9 cellular contexts compared by ENCODE assay signal in the genomic region with DNA sequence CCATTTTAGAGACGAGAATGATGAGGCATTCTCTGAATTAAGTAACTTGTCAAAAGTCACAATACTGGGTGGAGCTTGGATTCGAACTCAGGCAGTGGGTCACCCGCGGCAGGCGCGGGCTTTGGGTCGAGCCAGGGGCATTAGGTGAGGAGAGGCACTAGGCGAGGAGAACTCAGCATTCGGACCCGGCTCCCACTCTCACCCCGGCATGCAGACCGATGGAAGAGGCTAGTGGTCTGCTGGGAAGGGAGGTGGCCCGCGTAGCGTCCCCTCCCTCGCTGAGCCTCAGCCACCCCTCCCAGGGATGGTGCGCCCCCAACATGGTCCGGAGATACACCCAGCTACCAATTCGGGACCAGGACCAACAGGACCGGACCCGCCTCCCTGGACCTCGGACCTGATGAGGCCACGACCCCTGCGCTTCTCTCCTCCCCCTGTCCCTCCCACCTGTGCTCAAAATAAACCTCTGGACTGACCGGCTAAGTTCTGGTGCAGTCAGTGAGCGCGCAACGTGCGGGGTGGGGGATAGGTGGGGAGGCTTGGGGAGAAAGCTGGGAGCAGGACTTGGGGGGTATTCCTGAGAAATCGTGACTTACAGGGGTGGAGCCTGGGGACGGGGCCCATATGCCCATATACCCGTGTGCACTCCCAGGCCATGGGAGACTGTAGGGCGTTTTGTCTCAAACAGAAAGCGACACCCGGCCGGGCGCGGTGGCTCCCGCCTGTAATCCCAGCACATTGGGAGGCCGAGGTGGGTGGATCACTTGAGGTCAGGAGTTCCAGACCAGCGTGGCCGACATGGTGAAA. TPM values are rescaled to one million over a fixed set of nuclear protein-coding genes. Genes with fewer than 3 reads are reported as not detected.
DNase-seq lines count a peak whose midpoint lies in the region; TF ChIP-seq lines count a peak whose summit lies in the region.
"Had no signal": no experiment of that assay in that cellular context is flagged by ENCODE, and none has a peak within 500 bp of the region (broad histone marks: within the 10 kb centered on the region; RNA-seq: fewer than 3 reads in every experiment).

No MANE protein-coding gene starts in this region.

- no peak for TF ChIP-seq CTCF in endodermal cell (conservative IDR thresholded peaks at IDR 0.05)
- no peak for TF ChIP-seq CTCF in thyroid gland (IDR thresholded peaks at IDR 0.05)

- H3K36me3 ChIP-seq in endodermal cell (ENCODE audit: control insufficient read depth, insufficient read depth, low read length) (peaks cover 8% of the 10 kb centered on the region), skeletal muscle satellite cell (ENCODE audit: insufficient read depth, low read length) (peaks cover 18% of the 10 kb centered on the region), thyroid gland (peaks cover 11% of the 10 kb centered on the region in 2 donors)

- H3K4me1 ChIP-seq in endodermal cell (ENCODE audit: control insufficient read depth, insufficient read depth, low read length), result peaks cover 5% of the 10 kb centered on the region
- peaks cover 47% of the 10 kb centered on the region for H3K4me1 ChIP-seq in skeletal muscle satellite cell (ENCODE audit: control insufficient read depth, insufficient read depth, low read length)
- H3K4me1 ChIP-seq in thyroid gland, result peaks cover 9 to 45% of the 10 kb centered on the region in 2 donors

- WGBS in endodermal cell (ENCODE audit: insufficient coverage in 1 of 2, insufficient read length in 1 of 2), 2 experiments, result 93 to 95% methylated on average over 24 to 42 of the region's 42 CpGs
- 48 to 62% methylated on average over 27 to 33 of the region's 42 CpGs for WGBS in thyroid gland, 2 donors

- H3K4me3 ChIP-seq in endodermal cell (ENCODE audit: low read length) (no peak overlapping the region), skeletal muscle satellite cell (ENCODE audit: low read length) (no peak overlapping the region), thyroid gland (replicated peaks in 1 of 3) (no peak overlapping the region)

- no peak for TF ChIP-seq POLR2A in thyroid gland (IDR thresholded peaks at IDR 0.05)

- peaks cover 29% of the 10 kb centered on the region for H3K27me3 Mint-ChIP-seq in activated CD4-positive, alpha-beta T cell treated with anti-CD3 and anti-CD28 coated beads, Interleukin-2, amount 10 ng/mL, durations not matched to agents 24 days and 14 days
- H3K27me3 Mint-ChIP-seq in endodermal cell (ENCODE audit: insufficient read depth), result peaks cover 47% of the 10 kb centered on the region

- no peak overlapping the region for H3K27ac Mint-ChIP-seq in activated CD4-positive, alpha-beta T cell treated with anti-CD3 and anti-CD28 coated beads, Interleukin-2, amount 10 ng/mL, durations not matched to agents 24 days and 14 days
- H3K27ac Mint-ChIP-seq in endodermal cell, result no peak overlapping the region

- H3K4me2 ChIP-seq in skeletal muscle satellite cell (ENCODE audit: low read length), result peak overlapping the region; percentile 93

- H3K9ac ChIP-seq in endodermal cell (ENCODE audit: extremely low read depth, low read length, poor library complexity, severe bottlenecking), result no peak overlapping the region
- no peak overlapping the region for H3K9ac ChIP-seq in skeletal muscle satellite cell (ENCODE audit: low read depth, low read length)

- DNase-seq in activated CD4-positive, alpha-beta T cell treated with anti-CD3 and anti-CD28 coated beads, Interleukin-2, amount 10 ng/mL, durations not matched to agents 24 days and 14 days, result peak; percentile 59
- DNase-seq in activated CD4-positive, alpha-beta T cell treated with anti-CD3 and anti-CD28 coated beads for 1 hour, result no peak
- peak; percentile 33 for DNase-seq in OCI-M1 (lab: John Stamatoyannopoulos, UW)
- DNase-seq in endodermal cell, result no peak
- no peak for DNase-seq in NCI-H446 treated with DMSO at 0.1 percent for 48 hours (lab: John Stamatoyannopoulos, UW)
- DNase-seq in thyroid gland, result no peak
- no peak for DNase-seq in NCI-H187 treated with DMSO at 0.1 percent for 48 hours (lab: John Stamatoyannopoulos, UW)
- DNase-seq: NCI-H1436 treated with DMSO at 0.1 percent for 48 hours had no signal

- intact Hi-C loops in activated CD4-positive, alpha-beta T cell treated with anti-CD3 and anti-CD28 coated beads, Interleukin-2, amount 10 ng/mL, durations not matched to agents 24 days and 14 days (cut with micrococcal nuclease), result loop anchor here (5.0 kb wide), 1 partner anchor 722 kb away; no protein-coding TSS in a partner anchor
- intact Hi-C loops in thyroid gland (cut with DNase I), result loop anchor here (2.0 kb wide), 1 partner anchor 14 kb away; no protein-coding TSS in a partner anchor

- H3K36me3 Mint-ChIP-seq in activated CD4-positive, alpha-beta T cell treated with anti-CD3 and anti-CD28 coated beads, Interleukin-2, amount 10 ng/mL, durations not matched to agents 24 days and 14 days (ENCODE audit: low read depth), result peaks cover 20% of the 10 kb centered on the region
- H3K36me3 Mint-ChIP-seq in endodermal cell (ENCODE audit: low read depth), result peaks cover 11% of the 10 kb centered on the region

- H3K27me3 ChIP-seq in endodermal cell (ENCODE audit: control insufficient read depth, insufficient read depth, low read length, poor library complexity, severe bottlenecking), result peaks cover 44% of the 10 kb centered on the region
- peaks cover 17% of the 10 kb centered on the region for H3K27me3 ChIP-seq in skeletal muscle satellite cell (ENCODE audit: control insufficient read depth, insufficient read depth, low read length)
- peaks cover 4% of the 10 kb centered on the region for H3K27me3 ChIP-seq in thyroid gland

- peak overlapping the region; percentile 94 for H3K4me3 Mint-ChIP-seq in activated CD4-positive, alpha-beta T cell treated with anti-CD3 and anti-CD28 coated beads, Interleukin-2, amount 10 ng/mL, durations not matched to agents 24 days and 14 days
- peak overlapping the region; percentile 67 for H3K4me3 Mint-ChIP-seq in endodermal cell

- H3K27ac ChIP-seq in endodermal cell (ENCODE audit: low read depth, low read length), result no peak overlapping the region
- no peak overlapping the region for H3K27ac ChIP-seq in thyroid gland

- H3K4me1 Mint-ChIP-seq in activated CD4-positive, alpha-beta T cell treated with anti-CD3 and anti-CD28 coated beads, Interleukin-2, amount 10 ng/mL, durations not matched to agents 24 days and 14 days, result peaks cover 26% of the 10 kb centered on the region
- H3K4me1 Mint-ChIP-seq in endodermal cell, result peaks cover 6% of the 10 kb centered on the region

- no peaks in the 10 kb centered on the region for H3K9me3 ChIP-seq in endodermal cell (ENCODE audit: control insufficient read depth, low read length)
- H3K9me3 ChIP-seq in skeletal muscle satellite cell (replicated peaks; ENCODE audit: low read length), result no peaks in the 10 kb centered on the region
- H3K9me3 ChIP-seq in thyroid gland, result no peaks in the 10 kb centered on the region

- no peaks in the 10 kb centered on the region for H3K9me3 Mint-ChIP-seq in activated CD4-positive, alpha-beta T cell treated with anti-CD3 and anti-CD28 coated beads, Interleukin-2, amount 10 ng/mL, durations not matched to agents 24 days and 14 days
- no peaks in the 10 kb centered on the region for H3K9me3 Mint-ChIP-seq in endodermal cell

RNA-seq across cellular contexts. Expression of a gene that starts 1.3 kb away (rescaled TPM):
- total RNA-seq in activated CD4-positive, alpha-beta T cell treated with anti-CD3 and anti-CD28 coated beads, Interleukin-2, amount 10 ng/mL, durations not matched to agents 24 days and 14 days, result 21.8 and 23.2 TPM in 2 replicates
- total RNA-seq in endodermal cell (10 to 100 TPM; 11.9 to 14.2 TPM), thyroid gland (10 to 100 TPM in 2 of 4 donors, 1 to 10 TPM in 2; 9.3 to 14.0 (median 11.5) TPM)
- polyA plus RNA-seq in endodermal cell (2013, experiment 1 of 2), result 30.4 TPM
- 26.9 TPM for polyA plus RNA-seq in endodermal cell (2013, experiment 2 of 2)
- 39.8 and 44.8 TPM in 2 replicates for total RNA-seq in skeletal muscle satellite cell (2012; rRNA removed)

RNA-seq across cellular contexts. Expression of a gene that starts 4.2 kb away (rescaled TPM):
- total RNA-seq in activated CD4-positive, alpha-beta T cell treated with anti-CD3 and anti-CD28 coated beads, Interleukin-2, amount 10 ng/mL, durations not matched to agents 24 days and 14 days, result 5.3 and 8.5 TPM in 2 replicates
- total RNA-seq in endodermal cell, result 1 to 10 TPM in 1 of 2 donors, under 1 TPM in 1; 0.84 to 2.2 TPM
- 1.3 TPM for polyA plus RNA-seq in endodermal cell (2013, experiment 1 of 2)
- polyA plus RNA-seq in endodermal cell (2013, experiment 2 of 2), result 0.58 TPM
- 0.25 TPM in 1 of 2 replicates, not detected in the other for total RNA-seq in skeletal muscle satellite cell (2012; rRNA removed)
- not detected for total RNA-seq in thyroid gland

RNA-seq across cellular contexts. Expression of a gene that starts 7.1 kb away (rescaled TPM):
- total RNA-seq in activated CD4-positive, alpha-beta T cell treated with anti-CD3 and anti-CD28 coated beads, Interleukin-2, amount 10 ng/mL, durations not matched to agents 24 days and 14 days, result 1.8 and 2.0 TPM in 2 replicates
- total RNA-seq in endodermal cell (10 to 100 TPM; 60.1 to 87.2 TPM), thyroid gland (1 to 10 TPM; 1.4 to 3.0 (median 2.0) TPM)
- 104 TPM for polyA plus RNA-seq in endodermal cell (2013, experiment 1 of 2)
- polyA plus RNA-seq in endodermal cell (2013, experiment 2 of 2), result 105 TPM
- 0.66 and 0.76 TPM in 2 replicates for total RNA-seq in skeletal muscle satellite cell (2012; rRNA removed)

RNA-seq across cellular contexts. Expression of a gene that starts 15.1 kb away (rescaled TPM):
- total RNA-seq in activated CD4-positive, alpha-beta T cell treated with anti-CD3 and anti-CD28 coated beads, Interleukin-2, amount 10 ng/mL, durations not matched to agents 24 days and 14 days, result 46.7 and 47.6 TPM in 2 replicates
- total RNA-seq in endodermal cell (10 to 100 TPM; 33.4 to 40.0 TPM), thyroid gland (10 to 100 TPM in 3 of 4 donors, 1 to 10 TPM in 1; 9.1 to 18.6 (median 14.9) TPM)
- 34.8 TPM for polyA plus RNA-seq in endodermal cell (2013, experiment 1 of 2)
- 32.3 TPM for polyA plus RNA-seq in endodermal cell (2013, experiment 2 of 2)
- 5.6 and 10.7 TPM in 2 replicates for total RNA-seq in skeletal muscle satellite cell (2012; rRNA removed)

RNA-seq across cellular contexts. Expression of a gene that starts 24.6 kb away (rescaled TPM):
- total RNA-seq in activated CD4-positive, alpha-beta T cell treated with anti-CD3 and anti-CD28 coated beads, Interleukin-2, amount 10 ng/mL, durations not matched to agents 24 days and 14 days, result 110 and 111 TPM in 2 replicates
- total RNA-seq in endodermal cell (10 to 100 TPM; 78.1 to 80.0 TPM), thyroid gland (10 to 100 TPM; 47.4 to 85.6 (median 56.6) TPM)
- polyA plus RNA-seq in endodermal cell (2013, experiment 1 of 2), result 50.1 TPM
- polyA plus RNA-seq in endodermal cell (2013, experiment 2 of 2), result 44.7 TPM
- 46.5 and 66.9 TPM in 2 replicates for total RNA-seq in skeletal muscle satellite cell (2012; rRNA removed)

Comparison
In these comparisons a context has a peak if more than half of its experiments do, and no peak if none do; other contexts are left out.
1. DNase-seq: peak in activated CD4-positive, alpha-beta T cell treated with anti-CD3 and anti-CD28 coated beads, Interleukin-2, amount 10 ng/mL, durations not matched to agents 24 days and 14 days (single experiment) and OCI-M1 (single experiment); none in activated CD4-positive, alpha-beta T cell treated with anti-CD3 and anti-CD28 coated beads for 1 hour (single experiment), endodermal cell (single experiment), NCI-H446 treated with DMSO at 0.1 percent for 48 hours (single experiment), thyroid gland (0 of 2) and NCI-H187 treated with DMSO at 0.1 percent for 48 hours (single experiment).
2. RNA of a gene that starts 7.1 kb away (total RNA-seq): 60.1 to 87.2 TPM in endodermal cell; 1.4 to 3.0 TPM in thyroid gland and 1.8 to 2.0 TPM in activated CD4-positive, alpha-beta T cell treated with anti-CD3 and anti-CD28 coated beads, Interleukin-2, amount 10 ng/mL, durations not matched to agents 24 days and 14 days; every median in the first group is over 10 times any median in the second.